Comparison of ENCODE assay signal across 12 cellular contexts in genomic region chr3:58005662-58006061, GRCh38. TPM values are rescaled to one million over a fixed set of nuclear protein-coding genes. Genes with fewer than 3 reads are reported as not detected.
DNase-seq lines count a peak whose midpoint lies in the region; ATAC-seq and TF ChIP-seq lines count a peak whose summit lies in the region.
"Had no signal": no experiment of that assay in that cellular context is flagged by ENCODE, and none has a peak within 500 bp of the region (broad histone marks: within the 10 kb centered on the region; RNA-seq: fewer than 3 reads in every experiment).

No MANE protein-coding gene starts in this region.

- H3K4me3 Mint-ChIP-seq in Caco-2 (ENCODE audit: unreplicated experiment) (no peak overlapping the region), WTC11 (no peak overlapping the region)
- H3K4me3 Mint-ChIP-seq: mesothelial cell of epicardium had no signal

- TF ChIP-seq EP300 in upper lobe of left lung (IDR thresholded peaks at IDR 0.05): no peak

- intact Hi-C loops in Caco-2 (cut with micrococcal nuclease; ENCODE audit: unreplicated experiment): loop anchor here (5.0 kb wide), 1 partner anchor 107 kb away; no protein-coding TSS in a partner anchor

- no peak for ATAC-seq in WTC11
- ATAC-seq in GM21619 (IDR thresholded peaks at IDR 0.05; ENCODE audit: unreplicated experiment): no peak
- no peak for ATAC-seq in upper lobe of left lung (ENCODE audit: low FRiP score in 2 of 2)

- BruUV-seq in Caco-2 (replicated peaks; lab: Mats Ljungman, UMichigan): no TSS peak

- H3K4me3 ChIP-seq in Caco-2 (ENCODE audit: low read depth, low read length) (no peak overlapping the region), epithelial cell of esophagus (ENCODE audit: low read length) (no peak overlapping the region), mucosa of rectum (ENCODE audit: low read length in 2 of 2) (no peak overlapping the region), upper lobe of left lung (no peak overlapping the region)
- H3K4me3 ChIP-seq: tibial nerve had no signal

- 0 out of 2 replicates have a peak, but pooled peaks cover 2% of the 10 kb centered on the region for H3K36me3 ChIP-seq in Caco-2 (ENCODE audit: control insufficient read depth, insufficient read depth, low read length)
- no peaks in the 10 kb centered on the region for H3K36me3 ChIP-seq in mucosa of rectum (ENCODE audit: control insufficient read depth in 2 of 2, insufficient read depth in 2 of 2, low read length in 2 of 2)
- no peaks in the 10 kb centered on the region for H3K36me3 ChIP-seq in upper lobe of left lung
- H3K36me3 ChIP-seq: tibial nerve had no signal

- H3K4me1 Mint-ChIP-seq in Caco-2 (ENCODE audit: low read depth, unreplicated experiment) (peaks cover 12% of the 10 kb centered on the region), WTC11 (peaks cover 15% of the 10 kb centered on the region)

- TF ChIP-seq CTCF in Caco-2 (IDR thresholded peaks at IDR 0.05; ENCODE audit: insufficient read depth in 1 of 2, low read depth in 1 of 2, low read length in 1 of 2, severe bottlenecking in 1 of 2, unreplicated experiment in 1 of 2) (no peak), epithelial cell of esophagus (IDR thresholded peaks at IDR 0.05; ENCODE audit: insufficient read depth, low read depth, low read length, missing control alignments) (no peak), WTC11 (IDR thresholded peaks at IDR 0.05) (no peak), upper lobe of left lung (IDR thresholded peaks at IDR 0.05) (no peak)

- no peak for TF ChIP-seq POLR2A in upper lobe of left lung (IDR thresholded peaks at IDR 0.05)

- H3K27ac Mint-ChIP-seq in Caco-2 (ENCODE audit: unreplicated experiment) (peak overlapping the region; percentile 89), WTC11 (no peak overlapping the region; the same call in 1 of the 2 replicates)
- H3K27ac Mint-ChIP-seq: mesothelial cell of epicardium had no signal

- 62 to 89% methylated on average over 2 of the region's 2 CpGs for WGBS in upper lobe of left lung, 2 donors

- H3K9me3 ChIP-seq in Caco-2: no peaks in the 10 kb centered on the region
- no peaks in the 10 kb centered on the region for H3K9me3 ChIP-seq in mucosa of rectum (ENCODE audit: control insufficient read depth in 2 of 2, low read length in 2 of 2)
- H3K9me3 ChIP-seq in upper lobe of left lung: no peaks in the 10 kb centered on the region
- H3K9me3 ChIP-seq: tibial nerve had no signal

- H3K27me3 Mint-ChIP-seq in Caco-2 (ENCODE audit: insufficient read depth, unreplicated experiment) (no peaks in the 10 kb centered on the region), WTC11 (ENCODE audit: low read depth) (no peaks in the 10 kb centered on the region)

- CTCF ChIA-PET in Caco-2 (lab: Charles Lee): no interaction called here
- CTCF ChIA-PET in WTC11 (lab: Charles Lee): no interaction called here

- H3K27me3 ChIP-seq in Caco-2 (replicated peaks; ENCODE audit: control insufficient read depth, insufficient read depth, low read length) (no peaks in the 10 kb centered on the region), mucosa of rectum (ENCODE audit: control insufficient read depth in 2 of 2, insufficient read depth in 2 of 2, low read length in 2 of 2) (no peaks in the 10 kb centered on the region), upper lobe of left lung (no peaks in the 10 kb centered on the region)
- H3K27me3 ChIP-seq: tibial nerve had no signal

- DNase-seq in Caco-2 (peak; percentile 49 to 51), NCI-H226 (peak; percentile 82), epithelial cell of esophagus (ENCODE audit: low read depth) (peak; percentile 99), WTC11 (ENCODE audit: low spot score) (no peak), upper lobe of left lung (no peak)
- DNase-seq in central memory CD4-positive, alpha-beta T cell: no peak
- DNase-seq: NCI-H1694, retina had no signal

- H3K9me3 Mint-ChIP-seq in Caco-2 (ENCODE audit: unreplicated experiment) (no peaks in the 10 kb centered on the region), WTC11 (no peaks in the 10 kb centered on the region; the same call in 1 of the 2 replicates)
- H3K9me3 Mint-ChIP-seq: mesothelial cell of epicardium had no signal

- POLR2A ChIA-PET in Caco-2 (lab: Charles Lee): no interaction called here
- POLR2A ChIA-PET in WTC11 (lab: Charles Lee): no interaction called here

- H3K4me1 ChIP-seq in Caco-2 (peaks cover 56% of the 10 kb centered on the region), mucosa of rectum (ENCODE audit: control insufficient read depth in 2 of 2, insufficient read depth in 2 of 2, low read length in 2 of 2) (peaks cover 0 to 24% of the 10 kb centered on the region in 2 donors), upper lobe of left lung (peaks cover 4 to 30% (median 22%) of the 10 kb centered on the region in 4 donors)

- H3K36me3 Mint-ChIP-seq in Caco-2 (ENCODE audit: insufficient read depth, unreplicated experiment) (peaks cover 19% of the 10 kb centered on the region), WTC11 (no peaks in the 10 kb centered on the region)
- H3K36me3 Mint-ChIP-seq: mesothelial cell of epicardium had no signal

- H3K27ac ChIP-seq in mucosa of rectum (ENCODE audit: low read depth in 2 of 2, low read length in 2 of 2) (peak overlapping the region; percentile 27 to 28), upper lobe of left lung (no peak overlapping the region)

- H3K9ac ChIP-seq in mucosa of rectum (ENCODE audit: low read depth in 1 of 2, low read length in 2 of 2): no peak overlapping the region

TF ChIP-seq in WTC11, 78 proteins besides CTCF, POLR2A, EP300 and RAD21:
- TF ChIP-seq ZNF138 (CRISPR knock-in tag; conservative IDR thresholded peaks at IDR 0.05): no peak

RNA-seq across cellular contexts. Expression of gene FLNB, which starts 2.6 kb away (rescaled TPM):
- total RNA-seq in Caco-2 (2022): 315 and 331 TPM in 2 replicates
- total RNA-seq in WTC11 (2021): 107 to 127 TPM (median 107 TPM) in 3 replicates
- 100 to 1,000 TPM; 101 to 193 (median 127) TPM for total RNA-seq in upper lobe of left lung

Comparison
In these comparisons a context has a peak if more than half of its experiments do, and no peak if none do; other contexts are left out.
1. DNase-seq: peak in Caco-2 (2 of 2), NCI-H226 (single experiment) and epithelial cell of esophagus (single experiment); none in WTC11 (single experiment), central memory CD4-positive, alpha-beta T cell (single experiment) and upper lobe of left lung (0 of 2).
2. H3K27ac ChIP-seq: peak in mucosa of rectum (2 of 2); none in upper lobe of left lung (0 of 4).